Comparison of ENCODE assay signal across 19 cellular contexts in genomic region chr1:185811062-185811709, GRCh38.
A peak's percentile ranks its signal among the peaks of the same experiment; 100 is the strongest.
DNase-seq lines count a peak whose midpoint lies in the region; ATAC-seq and TF ChIP-seq lines count a peak whose summit lies in the region.
"Had no signal": no experiment of that assay in that cellular context is flagged by ENCODE, and none has a peak within 500 bp of the region (broad histone marks: within the 10 kb centered on the region; RNA-seq: fewer than 3 reads in every experiment).

No MANE protein-coding gene starts in this region.

- DNase-seq in DMS 273 (lab: John Stamatoyannopoulos, UW; ENCODE audit: unreplicated experiment) (peak; percentile 21), DMS 273 treated with DMSO at 0.1 percent for 48 hours (lab: John Stamatoyannopoulos, UW) (no peak), SK-N-MC (ENCODE audit: low read depth, low spot score) (no peak), chondrocyte (ENCODE audit: low spot score) (no peak), neural crest cell (ENCODE audit: low read depth, low spot score) (no peak), upper lobe of right lung (no peak), NCI-H446 treated with DMSO at 0.1 percent for 48 hours (lab: John Stamatoyannopoulos, UW) (no peak), amniotic stem cell (lab: John Stamatoyannopoulos, UW) (no peak)
- DNase-seq: CD8-positive, alpha-beta T cell; Karpas-422; MG63; NCI-H1092; NCI-H146; NCI-H345; NCI-H69; PC-3 had no signal

- no peak for ATAC-seq in upper lobe of right lung
- ATAC-seq: CD8-positive, alpha-beta T cell; PC-3 had no signal

- intact Hi-C loops in upper lobe of right lung (cut with DNase I), result no loop called here

- H3K27ac Mint-ChIP-seq in chondrocyte (ENCODE audit: unreplicated experiment) (peak overlapping the region; percentile 60), neural crest cell (ENCODE audit: unreplicated experiment) (peak overlapping the region; percentile 43)
- H3K27ac Mint-ChIP-seq: CD8-positive, alpha-beta T cell had no signal

- peak overlapping the region; percentile 96 for H3K27ac ChIP-seq in SK-N-MC
- no peak overlapping the region for H3K27ac ChIP-seq in upper lobe of right lung
- H3K27ac ChIP-seq: 22Rv1, RWPE1 had no signal

- H3K4me1 ChIP-seq in upper lobe of right lung, result no peaks in the 10 kb centered on the region
- H3K4me1 ChIP-seq: HAP-1 had no signal

- no peaks in the 10 kb centered on the region for H3K9me3 ChIP-seq in SK-N-MC (ENCODE audit: low read depth, low read length)
- H3K9me3 ChIP-seq in upper lobe of right lung, result no peaks in the 10 kb centered on the region
- H3K9me3 ChIP-seq: HAP-1, MG63 had no signal

- H3K4me3 Mint-ChIP-seq in chondrocyte (ENCODE audit: unreplicated experiment) (no peak overlapping the region), neural crest cell (no peak overlapping the region)
- H3K4me3 Mint-ChIP-seq: CD8-positive, alpha-beta T cell had no signal

- H3K9ac ChIP-seq in SK-N-MC (ENCODE audit: insufficient read length), result peak overlapping the region; percentile 46

- TF ChIP-seq CTCF in chondrocyte (IDR thresholded peaks at IDR 0.05) (no peak), neural crest cell (conservative IDR thresholded peaks at IDR 0.05) (no peak), upper lobe of right lung (IDR thresholded peaks at IDR 0.05) (no peak)

- no peaks in the 10 kb centered on the region for H3K27me3 ChIP-seq in upper lobe of right lung

- H3K36me3 Mint-ChIP-seq in chondrocyte (ENCODE audit: low read depth) (no peaks in the 10 kb centered on the region), neural crest cell (ENCODE audit: low read depth) (no peaks in the 10 kb centered on the region)
- H3K36me3 Mint-ChIP-seq: CD8-positive, alpha-beta T cell had no signal

- H3K4me3 ChIP-seq in SK-N-MC (peak overlapping the region; percentile 51), upper lobe of right lung (no peak overlapping the region)
- H3K4me3 ChIP-seq: HAP-1, MG63 had no signal

- peaks cover 4% of the 10 kb centered on the region; the same call in 1 of the 2 replicates for H3K36me3 ChIP-seq in SK-N-MC (ENCODE audit: insufficient read depth, low read length)
- H3K36me3 ChIP-seq in upper lobe of right lung, result no peaks in the 10 kb centered on the region
- H3K36me3 ChIP-seq: HAP-1, MG63 had no signal

- H3K4me1 Mint-ChIP-seq in chondrocyte (ENCODE audit: low read depth), result peaks cover 34% of the 10 kb centered on the region
- no peaks in the 10 kb centered on the region for H3K4me1 Mint-ChIP-seq in neural crest cell

- H3K9me3 Mint-ChIP-seq in chondrocyte (ENCODE audit: low read depth) (no peaks in the 10 kb centered on the region), neural crest cell (no peaks in the 10 kb centered on the region)
- H3K9me3 Mint-ChIP-seq: CD8-positive, alpha-beta T cell had no signal

- H3K27me3 Mint-ChIP-seq in chondrocyte (ENCODE audit: low read depth), result no peaks in the 10 kb centered on the region
- no peaks in the 10 kb centered on the region for H3K27me3 Mint-ChIP-seq in neural crest cell (ENCODE audit: low read depth)
